6 cellular contexts compared by ENCODE assay signal in the genomic region with DNA sequence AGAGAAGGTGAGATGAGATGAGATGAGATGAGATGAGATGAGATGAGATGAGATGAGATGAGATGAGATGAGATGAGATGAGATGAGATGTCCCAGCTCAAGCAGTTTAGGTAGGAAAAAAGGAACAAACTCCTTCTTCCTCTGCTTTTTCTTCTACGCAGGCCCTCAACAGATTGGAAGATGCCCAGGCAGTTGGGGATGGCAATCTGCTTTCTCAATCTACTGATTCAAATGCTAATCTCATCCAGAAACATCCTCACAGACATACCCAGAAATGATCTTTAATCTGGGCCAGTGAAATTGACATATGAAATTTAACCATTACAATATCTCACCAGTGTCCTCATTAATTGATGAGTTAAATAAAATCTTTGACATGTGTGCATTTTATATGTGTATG.
"Had no signal": no experiment of that assay in that cellular context is flagged by ENCODE, and none has a peak within 500 bp of the region (broad histone marks: within the 10 kb centered on the region; RNA-seq: fewer than 3 reads in every experiment).

No MANE protein-coding gene starts in this region.

- DNase-seq: GOT3, H9, HCEC 1CT, IMR-90 had no signal

- H3K27ac Mint-ChIP-seq: H9 had no signal

- H3K4me3 ChIP-seq: K562 had no signal

- ATAC-seq: K562 had no signal

- H3K4me3 Mint-ChIP-seq: H9 had no signal

- H3K27ac ChIP-seq: HL-60 had no signal
